21 cellular contexts compared by ENCODE assay signal in genomic region chr16:79608976-79609375, GRCh38. TPM values are rescaled to one million over a fixed set of nuclear protein-coding genes. Genes with fewer than 3 reads are reported as not detected.
A peak's percentile ranks its signal among the peaks of the same experiment; 100 is the strongest.
DNase-seq lines count a peak whose midpoint lies in the region; ATAC-seq and TF ChIP-seq lines count a peak whose summit lies in the region.
"Had no signal": no experiment of that assay in that cellular context is flagged by ENCODE, and none has a peak within 500 bp of the region (broad histone marks: within the 10 kb centered on the region; RNA-seq: fewer than 3 reads in every experiment).

No MANE protein-coding gene starts in this region.

- CTCF ChIA-PET in MCF 10A (lab: Yijun Ruan, JAX), result interaction anchor here (0.6 to 2.0 kb wide), 10 partner anchors 50 to 1509 kb away, joined by 3 to 6 read pairs (median 4); no protein-coding TSS in a partner anchor
- CTCF ChIA-PET in HEK293T (lab: Yijun Ruan, JAX), result interaction anchor here (0.6 kb wide), 1 partner anchor 39 kb away, joined by 3 read pairs; no protein-coding TSS in a partner anchor

- DNase-seq in MCF 10A (ENCODE audit: unreplicated experiment) (no peak), breast epithelium (ENCODE audit: low spot score in 2 of 2) (no peak), HEK293T (ENCODE audit: extremely low spot score) (no peak), nephron progenitor cell (peak; percentile 42), DMS 273 treated with DMSO at 0.1 percent for 48 hours (lab: John Stamatoyannopoulos, UW) (no peak)
- DNase-seq: 8988T; ACHN; AML-193; BE2C; CD4-positive, alpha-beta T cell; CD8-positive, alpha-beta memory T cell; DMS53; DMS79 treated with DMSO at 0.1 percent for 48 hours; GM23248; H7; HCEC 1CT had no signal

- no peaks in the 10 kb centered on the region for H3K36me3 Mint-ChIP-seq in MCF 10A (ENCODE audit: insufficient read depth, unreplicated experiment)
- no peaks in the 10 kb centered on the region for H3K36me3 Mint-ChIP-seq in nephron progenitor cell (ENCODE audit: low read depth)
- H3K36me3 Mint-ChIP-seq: CD14-positive monocyte; CD8-positive, alpha-beta memory T cell had no signal

- H3K9me3 ChIP-seq in breast epithelium, result no peaks in the 10 kb centered on the region
- H3K9me3 ChIP-seq: A549; BE2C; BLaER1 treated with 17β-estradiol and CSF1 and Interleukin-3, amounts not matched to agents 10 nM and 100 nM had no signal

- H3K27ac ChIP-seq in breast epithelium, result no peak overlapping the region
- H3K27ac ChIP-seq: A549; BLaER1 treated with 17β-estradiol and CSF1 and Interleukin-3, amounts not matched to agents 10 nM and 100 nM; GM23248 had no signal

- no TSS peak for BruUV-seq in MCF 10A (replicated peaks; lab: Mats Ljungman, UMichigan)

- H3K27me3 Mint-ChIP-seq in MCF 10A (ENCODE audit: insufficient read depth, unreplicated experiment) (no peaks in the 10 kb centered on the region), nephron progenitor cell (ENCODE audit: low read depth, poor library complexity) (peaks cover 7% of the 10 kb centered on the region)

- peaks cover 0 to 9% of the 10 kb centered on the region in 2 donors for H3K4me1 ChIP-seq in breast epithelium
- H3K4me1 ChIP-seq: BE2C had no signal

- H3K4me3 Mint-ChIP-seq in MCF 10A (ENCODE audit: unreplicated experiment), result no peak overlapping the region
- H3K4me3 Mint-ChIP-seq in nephron progenitor cell, result no peak overlapping the region
- H3K4me3 Mint-ChIP-seq: CD4-positive, alpha-beta T cell; CD8-positive, alpha-beta memory T cell had no signal

- intact Hi-C loops in MCF 10A (cut with micrococcal nuclease), result no loop called here
- intact Hi-C loops in breast epithelium (cut with DNase I; ENCODE audit: low total_unique reads), result loop anchor here (10.0 kb wide), 1 partner anchor 1104 kb away; no protein-coding TSS in a partner anchor

- H3K4me1 Mint-ChIP-seq in MCF 10A (ENCODE audit: insufficient read depth, unreplicated experiment) (peaks cover 55% of the 10 kb centered on the region), nephron progenitor cell (peaks cover 63% of the 10 kb centered on the region)
- H3K4me1 Mint-ChIP-seq: CD8-positive, alpha-beta memory T cell had no signal

- no peak for TF ChIP-seq POLR2A in breast epithelium (IDR thresholded peaks at IDR 0.05)

- no peaks in the 10 kb centered on the region for H3K27me3 ChIP-seq in breast epithelium
- H3K27me3 ChIP-seq: BE2C; BLaER1 treated with 17β-estradiol and CSF1 and Interleukin-3, amounts not matched to agents 10 nM and 100 nM had no signal

- no peak for TF ChIP-seq CTCF in MCF 10A (IDR thresholded peaks at IDR 0.05; ENCODE audit: unreplicated experiment)
- no peak for TF ChIP-seq CTCF in breast epithelium (IDR thresholded peaks at IDR 0.05)
- TF ChIP-seq CTCF in nephron progenitor cell (IDR thresholded peaks at IDR 0.05), result no peak

- no peaks in the 10 kb centered on the region for H3K36me3 ChIP-seq in breast epithelium
- H3K36me3 ChIP-seq: BE2C; BLaER1 treated with 17β-estradiol and CSF1 and Interleukin-3, amounts not matched to agents 10 nM and 100 nM had no signal

- ATAC-seq in HG02642 (IDR thresholded peaks at IDR 0.05; ENCODE audit: poor library complexity, unreplicated experiment), result no peak
- no peak for ATAC-seq in HG03108 (IDR thresholded peaks at IDR 0.05; ENCODE audit: unreplicated experiment)
- ATAC-seq: A549 had no signal

- H3K27ac Mint-ChIP-seq in MCF 10A (ENCODE audit: low read depth, unreplicated experiment) (peak overlapping the region; percentile 20), nephron progenitor cell (peak overlapping the region; percentile 74)
- H3K27ac Mint-ChIP-seq: CD4-positive, alpha-beta T cell; CD8-positive, alpha-beta memory T cell had no signal

- POLR2A ChIA-PET in MCF 10A (lab: Yijun Ruan, JAX) (interaction anchor here (0.6 to 1.6 kb wide), 3 partner anchors 42 to 417 kb away, joined by 3 to 5 read pairs (median 3); no protein-coding TSS in a partner anchor), HEK293T (lab: Yijun Ruan, JAX) (interaction anchor here (1.0 kb wide), 1 partner anchor 9 kb away, joined by 4 read pairs; the partner anchor contains the start of gene MAF)

- H3K4me3 ChIP-seq in breast epithelium, result no peak overlapping the region
- H3K4me3 ChIP-seq: A549; BLaER1 treated with 17β-estradiol and CSF1 and Interleukin-3, amounts not matched to agents 10 nM and 100 nM; GM23248 had no signal

- H3K9me3 Mint-ChIP-seq in MCF 10A (ENCODE audit: unreplicated experiment) (no peaks in the 10 kb centered on the region), nephron progenitor cell (no peaks in the 10 kb centered on the region)
- H3K9me3 Mint-ChIP-seq: CD14-positive monocyte; CD4-positive, alpha-beta T cell; CD8-positive, alpha-beta memory T cell had no signal

TF ChIP-seq in HEK293T, 16 proteins besides CTCF, POLR2A, EP300 and RAD21:
- TF ChIP-seq LEF1 (IDR thresholded peaks at IDR 0.05; ENCODE audit: borderline replicate concordance), result no peak
- 0 out of 2 replicates have a peak, but pooled peaks have one; percentile 35 for TF ChIP-seq PKNOX1 (IDR thresholded peaks at IDR 0.05)
- no peak for TF ChIP-seq ZNF384 (IDR thresholded peaks at IDR 0.05)

RNA-seq across cellular contexts. Expression of gene MAF, which starts 8.4 kb away (rescaled TPM):
- total RNA-seq in MCF 10A (2022) (0.47 and 0.96 TPM in 2 replicates), breast epithelium (10 to 100 TPM; 21.8 to 66.6 (median 37.0) TPM)

Comparison
In these comparisons a context has a peak if more than half of its experiments do, and no peak if none do; other contexts are left out.
1. RNA of gene MAF, which starts 8.4 kb away (total RNA-seq): 21.8 to 66.6 TPM in breast epithelium; 0.47 to 0.96 TPM in MCF 10A; every median in the first group is over 10 times any median in the second.